15 cellular contexts compared by ENCODE assay signal in genomic region chr17:31743767-31744166, GRCh38.
A peak's percentile ranks its signal among the peaks of the same experiment; 100 is the strongest.
DNase-seq lines count a peak whose midpoint lies in the region; FAIRE-seq and TF ChIP-seq lines count a peak whose summit lies in the region.
"Had no signal": no experiment of that assay in that cellular context is flagged by ENCODE, and none has a peak within 500 bp of the region (broad histone marks: within the 10 kb centered on the region; RNA-seq: fewer than 3 reads in every experiment).

No MANE protein-coding gene starts in this region.

- TF ChIP-seq CTCF in H1 (IDR thresholded peaks at IDR 0.05; ENCODE audit: control extremely low read depth in 1 of 3, insufficient read depth in 1 of 3, low read depth in 1 of 3, low read length in 3 of 3) (no peak), colonic mucosa (IDR thresholded peaks at IDR 0.05) (no peak)

- H2BK12ac ChIP-seq in H1 (ENCODE audit: low read depth, low read length) (no peak overlapping the region), mesenchymal stem cell (ENCODE audit: low read length in 2 of 2) (no peak overlapping the region)

- intact Hi-C loops in colonic mucosa (cut with DNase I), result no loop called here

- TF ChIP-seq RAD21 in H1 (IDR thresholded peaks at IDR 0.05 in 1 of 2, conservative IDR thresholded peaks at IDR 0.05 in 1 of 2; ENCODE audit: low read depth in 2 of 2, low read length in 2 of 2), result no peak

- H2AK5ac ChIP-seq in H1 (ENCODE audit: low read depth, low read length), result no peak overlapping the region
- no peak overlapping the region for H2AK5ac ChIP-seq in mesenchymal stem cell (ENCODE audit: low read length, severe bottlenecking)

- POLR2A ChIA-PET in H1 (lab: Charles Lee; ENCODE audit: partially characterized antibody), result no interaction called here

- peak overlapping the region; percentile 46 to 82 (median 74) for H3K4me2 ChIP-seq in BLaER1 treated with 17β-estradiol and CSF1 and Interleukin-3, amounts not matched to agents 10 nM and 100 nM
- no peak overlapping the region for H3K4me2 ChIP-seq in H1 (ENCODE audit: insufficient read depth in 1 of 2, low read depth in 2 of 2, low read length in 2 of 2)
- no peak overlapping the region for H3K4me2 ChIP-seq in mesenchymal stem cell (ENCODE audit: low read length, poor library complexity, severe bottlenecking)

- peak overlapping the region in 1 of 10 experiments; percentile 48; a peak in 2 of 20 replicates for H3K4me3 ChIP-seq in BLaER1 treated with 17β-estradiol and CSF1 and Interleukin-3, amounts not matched to agents 10 nM and 100 nM
- H3K4me3 ChIP-seq in MG63, result no peak overlapping the region
- no peak overlapping the region for H3K4me3 ChIP-seq in H1 (ENCODE audit: extremely low read depth in 1 of 4, insufficient read depth in 2 of 4, low read depth in 3 of 4, low read length in 4 of 4)
- no peak overlapping the region for H3K4me3 ChIP-seq in mesenchymal stem cell (ENCODE audit: insufficient read depth in 1 of 2, low read depth in 1 of 2, low read length in 2 of 2)
- no peak overlapping the region for H3K4me3 ChIP-seq in colonic mucosa
- H3K4me3 ChIP-seq: tibial nerve had no signal

- H3K23ac ChIP-seq in H1 (ENCODE audit: insufficient read length) (no peak overlapping the region), mesenchymal stem cell (ENCODE audit: low read length in 2 of 2) (no peak overlapping the region)

- H2BK120ac ChIP-seq in H1 (replicated peaks; ENCODE audit: low read depth, low read length) (no peak overlapping the region), mesenchymal stem cell (ENCODE audit: low read depth, low read length) (no peak overlapping the region)

- H2AFZ ChIP-seq in H1 (ENCODE audit: low read length), result peak overlapping the region; percentile 3; the same call in 1 of the 2 replicates
- H2AFZ ChIP-seq in mesenchymal stem cell (ENCODE audit: low read depth, low read length), result no peak overlapping the region

- no peaks in the 10 kb centered on the region for H3K23me2 ChIP-seq in H1 (ENCODE audit: low read depth, low read length)

- H3K79me2 ChIP-seq in H1 (ENCODE audit: control insufficient read depth in 1 of 2, insufficient read depth in 2 of 2, low read length in 2 of 2), result no peaks in the 10 kb centered on the region

- no peak overlapping the region for H3K56ac ChIP-seq in H1 (replicated peaks; ENCODE audit: insufficient read length, low read depth, low read length)

- DNase-seq in MG63, result peak; percentile 65
- DNase-seq in H1 (ENCODE audit: low read depth in 1 of 2, low spot score in 2 of 2), result no peak
- DNase-seq in mesenchymal stem cell, result peak; percentile 74
- no peak for DNase-seq in AG08396 (ENCODE audit: low spot score)
- DNase-seq in kidney tubule cell (ENCODE audit: low spot score), result no peak
- DNase-seq in GM19238 (ENCODE audit: insufficient read length, low spot score), result no peak
- no peak for DNase-seq in colonic mucosa
- DNase-seq: activated CD4-positive, alpha-beta T cell treated with anti-CD3 and anti-CD28 coated beads for 1 hour; dermis blood vessel endothelial cell; immature natural killer cell; NCI-H1417; stimulated activated CD4-positive, alpha-beta T cell treated with anti-CD3 and anti-CD28 coated beads, Interleukin-2, amount 100 ng/mL, for 24 hours; SW 1271 had no signal

- 0 out of 22 replicates have a peak overlapping the region, but pooled peaks of 2 of the 11 experiments have one; percentile 26 to 34 for H3K9ac ChIP-seq in BLaER1 treated with 17β-estradiol and CSF1 and Interleukin-3, amounts not matched to agents 10 nM and 100 nM
- H3K9ac ChIP-seq in H1 (replicated peaks in 1 of 4; ENCODE audit: extremely low read depth in 1 of 4, low read depth in 3 of 4, low read length in 3 of 4), result no peak overlapping the region
- peak overlapping the region; percentile 61 for H3K9ac ChIP-seq in mesenchymal stem cell (ENCODE audit: low read length)
- no peak overlapping the region for H3K9ac ChIP-seq in colonic mucosa (ENCODE audit: low read depth in 2 of 2, low read length in 2 of 2)

- no peak overlapping the region for H3K18ac ChIP-seq in H1 (ENCODE audit: extremely low read depth, low read length)
- peak overlapping the region in 1 of 2 experiments; percentile 41 for H3K18ac ChIP-seq in mesenchymal stem cell (ENCODE audit: low read depth in 1 of 2, low read length in 2 of 2)

- H2BK20ac ChIP-seq in H1 (ENCODE audit: low read length), result no peak overlapping the region

- TF ChIP-seq POLR2A in H1 (IDR thresholded peaks at IDR 0.05; ENCODE audit: control extremely low read depth in 1 of 2, low read depth in 2 of 2, low read length in 2 of 2), result no peak

- FAIRE-seq in H1 (lab: Jason Lieb, UNC), result no peak

- H3K14ac ChIP-seq in H1 (ENCODE audit: insufficient read length) (no peak overlapping the region), mesenchymal stem cell (ENCODE audit: low read length in 2 of 2) (no peak overlapping the region)

- no peaks in the 10 kb centered on the region for H3K9me3 ChIP-seq in BLaER1 treated with 17β-estradiol and CSF1 and Interleukin-3, amounts not matched to agents 10 nM and 100 nM (replicated peaks in 1 of 11)
- H3K9me3 ChIP-seq in MG63, result no peaks in the 10 kb centered on the region
- H3K9me3 ChIP-seq in H1 (ENCODE audit: insufficient read depth in 2 of 2, low read depth in 1 of 2, low read length in 1 of 2), result no peaks in the 10 kb centered on the region
- no peaks in the 10 kb centered on the region for H3K9me3 ChIP-seq in mesenchymal stem cell (ENCODE audit: control insufficient read depth, low read length)
- no peaks in the 10 kb centered on the region for H3K9me3 ChIP-seq in colonic mucosa
- H3K9me3 ChIP-seq: tibial nerve had no signal

- peak overlapping the region in 2 of 11 experiments; percentile 5 to 31; a peak in 3 of 22 replicates for H3K27ac ChIP-seq in BLaER1 treated with 17β-estradiol and CSF1 and Interleukin-3, amounts not matched to agents 10 nM and 100 nM
- H3K27ac ChIP-seq in H1 (ENCODE audit: low read depth, low read length) (no peak overlapping the region), mesenchymal stem cell (ENCODE audit: low read length, poor library complexity, severe bottlenecking) (no peak overlapping the region), colonic mucosa (no peak overlapping the region)
- H3K27ac ChIP-seq: tibial nerve had no signal

- H3K4ac ChIP-seq in H1 (replicated peaks; ENCODE audit: insufficient read length, low read depth, low read length), result no peak overlapping the region
- no peak overlapping the region for H3K4ac ChIP-seq in mesenchymal stem cell (ENCODE audit: low read depth in 1 of 2, low read length in 2 of 2)

- CTCF ChIA-PET in H1 (lab: Charles Lee; ENCODE audit: partially characterized antibody), result interaction anchor here (1.3 to 2.1 kb wide), 3 partner anchors 10 to 99 kb away, joined by 4 to 6 read pairs (median 5); no protein-coding TSS in a partner anchor

- H3K36me3 ChIP-seq in BLaER1 treated with 17β-estradiol and CSF1 and Interleukin-3, amounts not matched to agents 10 nM and 100 nM, result no peaks in the 10 kb centered on the region
- H3K36me3 ChIP-seq in MG63, result no peaks in the 10 kb centered on the region
- no peaks in the 10 kb centered on the region for H3K36me3 ChIP-seq in H1 (ENCODE audit: control insufficient read depth in 2 of 4, insufficient read depth in 4 of 4, low read length in 3 of 4)
- no peaks in the 10 kb centered on the region for H3K36me3 ChIP-seq in mesenchymal stem cell (ENCODE audit: control insufficient read depth in 1 of 2, insufficient read depth in 2 of 2, low read depth in 1 of 2, low read length in 2 of 2)
- no peaks in the 10 kb centered on the region for H3K36me3 ChIP-seq in colonic mucosa
- H3K36me3 ChIP-seq: tibial nerve had no signal

- H3K4me1 ChIP-seq in BLaER1 treated with 17β-estradiol and CSF1 and Interleukin-3, amounts not matched to agents 10 nM and 100 nM, result peaks cover 14 to 47% (median 33%) of the 10 kb centered on the region in 10 experiments
- H3K4me1 ChIP-seq in H1 (replicated peaks in 1 of 4; ENCODE audit: control insufficient read depth in 3 of 4, insufficient read depth in 4 of 4, low read length in 3 of 4) (0 out of 7 replicates have a peak, but pooled peaks cover 0 to 3% (median 0%) of the 10 kb centered on the region in 4 experiments), mesenchymal stem cell (ENCODE audit: control insufficient read depth, insufficient read depth, low read depth, low read length) (peaks cover 2% of the 10 kb centered on the region), colonic mucosa (no peaks in the 10 kb centered on the region)

- H2BK15ac ChIP-seq in H1 (ENCODE audit: low read length) (no peak overlapping the region), mesenchymal stem cell (ENCODE audit: low read depth, poor library complexity, severe bottlenecking) (no peak overlapping the region)

- WGBS in H1 (ENCODE audit: extremely low coverage in 1 of 2, insufficient coverage in 1 of 2, insufficient read length in 1 of 2, insufficient replicate concordance in 2 of 2, low coverage in 1 of 2, low lambda C conversion rate in 2 of 2, missing lambda C conversion rate in 1 of 2), 2 experiments, result 73% methylated on average over 2 of the region's 2 CpGs; no CpG with 5 or more reads in 1 of the 2 experiments
- WGBS in mesenchymal stem cell, result 10% methylated on average over 2 of the region's 2 CpGs

- TF ChIP-seq EP300 in H1 (IDR thresholded peaks at IDR 0.05; ENCODE audit: borderline replicate concordance in 1 of 2, low read depth in 2 of 2, low read length in 2 of 2), result no peak

- H4K20me1 ChIP-seq in BLaER1 treated with 17β-estradiol and CSF1 and Interleukin-3, amounts not matched to agents 10 nM and 100 nM, result no peaks in the 10 kb centered on the region
- no peaks in the 10 kb centered on the region for H4K20me1 ChIP-seq in H1 (replicated peaks in 1 of 2; ENCODE audit: control insufficient read depth in 1 of 2, insufficient read depth in 2 of 2, low read length in 2 of 2)

- H3K79me1 ChIP-seq in H1 (ENCODE audit: low read depth, low read length) (no peaks in the 10 kb centered on the region), mesenchymal stem cell (replicated peaks; ENCODE audit: low read length, poor library complexity, severe bottlenecking) (no peaks in the 10 kb centered on the region)

- H4K8ac ChIP-seq in H1 (ENCODE audit: extremely low read depth, insufficient read depth, low read length) (no peak overlapping the region), mesenchymal stem cell (ENCODE audit: low read length) (no peak overlapping the region)

- H4K91ac ChIP-seq in H1 (replicated peaks; ENCODE audit: insufficient read length, low read length), result no peak overlapping the region
- no peak overlapping the region for H4K91ac ChIP-seq in mesenchymal stem cell (ENCODE audit: low read length)

- H4K5ac ChIP-seq in H1 (ENCODE audit: insufficient read length, low read depth, low read length), result no peak overlapping the region

- H3K27me3 ChIP-seq in BLaER1 treated with 17β-estradiol and CSF1 and Interleukin-3, amounts not matched to agents 10 nM and 100 nM, result no peaks in the 10 kb centered on the region
- H3K27me3 ChIP-seq in MG63, result no peaks in the 10 kb centered on the region
- no peaks in the 10 kb centered on the region for H3K27me3 ChIP-seq in H1 (replicated peaks in 1 of 4; ENCODE audit: control insufficient read depth in 3 of 4, extremely low read depth in 1 of 4, insufficient read depth in 3 of 4, low read length in 3 of 4)
- H3K27me3 ChIP-seq in mesenchymal stem cell (ENCODE audit: control insufficient read depth in 1 of 2, insufficient read depth in 1 of 2, low read length in 2 of 2), result no peaks in the 10 kb centered on the region
- no peaks in the 10 kb centered on the region for H3K27me3 ChIP-seq in colonic mucosa
- H3K27me3 ChIP-seq: tibial nerve had no signal

- H2BK5ac ChIP-seq in H1 (ENCODE audit: low read depth, low read length) (no peak overlapping the region), mesenchymal stem cell (ENCODE audit: low read depth, low read length, poor library complexity, severe bottlenecking) (no peak overlapping the region)

Comparison
In these comparisons a context has a peak if more than half of its experiments do, and no peak if none do; other contexts are left out.
1. H3K4me2 ChIP-seq: peak in BLaER1 treated with 17β-estradiol and CSF1 and Interleukin-3, amounts not matched to agents 10 nM and 100 nM (11 of 11); none in H1 (0 of 2) and mesenchymal stem cell (single experiment).
2. DNase-seq: peak in MG63 (single experiment) and mesenchymal stem cell (single experiment); none in H1 (0 of 2), AG08396 (single experiment), kidney tubule cell (single experiment), GM19238 (single experiment) and colonic mucosa (single experiment).